8 cellular contexts compared by ENCODE assay signal in the genomic region with DNA sequence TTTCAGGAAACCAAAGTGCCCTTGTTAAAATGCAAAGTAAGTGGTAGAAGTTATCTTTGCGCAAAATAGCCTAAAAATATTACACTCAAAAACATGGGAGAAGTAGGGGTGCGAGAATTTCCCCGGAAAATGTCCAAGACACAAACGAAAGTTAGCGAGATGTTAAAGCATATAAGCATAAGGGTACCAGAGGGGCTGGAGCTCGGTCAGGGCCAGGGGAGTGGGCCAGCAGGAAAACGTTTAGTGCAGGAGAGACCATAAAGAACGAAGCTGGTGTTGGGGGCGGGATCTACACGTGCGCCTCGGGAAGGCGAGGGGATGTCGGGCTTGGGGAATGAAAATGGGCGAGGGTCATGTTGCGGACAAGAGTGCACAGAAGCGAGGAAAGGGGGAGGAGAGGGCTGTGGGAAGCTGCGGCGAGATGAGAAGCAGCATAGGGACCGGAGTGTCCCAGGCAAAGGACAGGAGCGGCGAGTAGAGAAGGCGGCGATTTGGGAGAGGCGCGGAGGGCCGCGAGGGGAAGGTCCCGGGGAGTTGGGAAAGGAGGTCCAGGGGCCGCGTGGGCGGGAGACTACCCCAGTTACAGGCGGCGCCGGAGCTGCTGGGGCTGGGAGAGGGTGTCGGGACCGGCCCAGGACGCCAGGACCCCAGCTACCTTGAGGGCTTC. TPM values are rescaled to one million over a fixed set of nuclear protein-coding genes. Genes with fewer than 3 reads are reported as not detected.
DNase-seq lines count a peak whose midpoint lies in the region; ATAC-seq and TF ChIP-seq lines count a peak whose summit lies in the region.

No MANE protein-coding gene starts in this region.

- H3K4me2 ChIP-seq in MM.1S (ENCODE audit: low read depth, low read length), result peak overlapping the region; percentile 48

- peaks cover 23 to 48% (median 36%) of the 10 kb centered on the region in 4 donors for H3K4me1 Mint-ChIP-seq in CD4-positive, alpha-beta memory T cell
- H3K4me1 Mint-ChIP-seq in activated CD8-positive, alpha-beta T cell treated with anti-CD3 and anti-CD28 coated beads, Interleukin-2, amount 10 ng/mL, durations not matched to agents 7 days and 5 days (ENCODE audit: low read depth), result peaks cover 48% of the 10 kb centered on the region
- H3K4me1 Mint-ChIP-seq in glutamatergic neuron (ENCODE audit: low read depth, unreplicated experiment), result peaks cover 12% of the 10 kb centered on the region

- POLR2A ChIA-PET in CD4-positive, alpha-beta memory T cell (lab: Charles Lee; ENCODE audit: partially characterized antibody), result interaction anchor here (0.6 to 3.0 kb wide), 11 partner anchors 10 to 1525 kb away, joined by 3 to 20 read pairs (median 3); a partner anchor contains a TSS
- POLR2A ChIA-PET in activated CD8-positive, alpha-beta T cell treated with anti-CD3 and anti-CD28 coated beads, Interleukin-2, amount 10 ng/mL, durations not matched to agents 7 days and 5 days (lab: Charles Lee), result interaction anchor here (0.8 to 2.5 kb wide), 4 partner anchors 10 to 58 kb away, joined by 3 to 15 read pairs (median 6); a partner anchor contains a TSS

- H3K27me3 Mint-ChIP-seq in CD4-positive, alpha-beta memory T cell, result no peaks in the 10 kb centered on the region
- H3K27me3 Mint-ChIP-seq in activated CD8-positive, alpha-beta T cell treated with anti-CD3 and anti-CD28 coated beads, Interleukin-2, amount 10 ng/mL, durations not matched to agents 7 days and 5 days (ENCODE audit: low read depth), result no peaks in the 10 kb centered on the region
- peaks cover 6% of the 10 kb centered on the region for H3K27me3 Mint-ChIP-seq in glutamatergic neuron (ENCODE audit: unreplicated experiment)

- H3K27me3 ChIP-seq in CD4-positive, alpha-beta memory T cell (ENCODE audit: insufficient read depth, low read length), result no peaks in the 10 kb centered on the region
- H3K27me3 ChIP-seq in MM.1S (replicated peaks; ENCODE audit: insufficient read depth, low read length) (no peaks in the 10 kb centered on the region), ovary (no peaks in the 10 kb centered on the region)

- H3K4me3 ChIP-seq in CD4-positive, alpha-beta memory T cell (ENCODE audit: low read length in 2 of 2), result peak overlapping the region; percentile 31 to 82
- H3K4me3 ChIP-seq in MM.1S (ENCODE audit: low read length) (peak overlapping the region; percentile 93), ovary (peak overlapping the region; percentile 95)

- intact Hi-C loops in CD4-positive, alpha-beta memory T cell (cut with micrococcal nuclease), result loop anchor here (2.0 to 5.0 kb wide), 2 partner anchors 206 to 403 kb away; a partner anchor contains a TSS
- intact Hi-C loops in ovary (cut with DNase I), result no loop called here

- peak overlapping the region; percentile 82 for H2AFZ ChIP-seq in MM.1S (ENCODE audit: low read length)

- TF ChIP-seq EP300 in ovary (IDR thresholded peaks at IDR 0.05), result no peak

- peaks cover 18% of the 10 kb centered on the region for H3K36me3 ChIP-seq in CD4-positive, alpha-beta memory T cell (ENCODE audit: insufficient read depth, low read length)
- H3K36me3 ChIP-seq in MM.1S (replicated peaks; ENCODE audit: insufficient read depth, low read length), result peaks cover 4% of the 10 kb centered on the region; the same call in 1 of the 2 replicates
- H3K36me3 ChIP-seq in ovary, result no peaks in the 10 kb centered on the region

- peaks cover 33% of the 10 kb centered on the region for H3K4me1 ChIP-seq in CD4-positive, alpha-beta memory T cell (ENCODE audit: insufficient read depth, low read length)
- H3K4me1 ChIP-seq in MM.1S (ENCODE audit: low read length) (peaks cover 8% of the 10 kb centered on the region), ovary (ENCODE audit: insufficient read depth) (peaks cover 6% of the 10 kb centered on the region)

- H3K9me3 ChIP-seq in CD4-positive, alpha-beta memory T cell (ENCODE audit: control insufficient read depth in 1 of 2, low read length in 2 of 2), result no peaks in the 10 kb centered on the region
- H3K9me3 ChIP-seq in MM.1S (replicated peaks; ENCODE audit: insufficient read depth, low read length), result no peaks in the 10 kb centered on the region
- H3K9me3 ChIP-seq in ovary, result no peaks in the 10 kb centered on the region

- ATAC-seq in GM21447 (IDR thresholded peaks at IDR 0.05; ENCODE audit: unreplicated experiment) (peak; percentile 26), GM19452 (IDR thresholded peaks at IDR 0.05; ENCODE audit: unreplicated experiment) (no peak)
- no peak for ATAC-seq in activated CD8-positive, alpha-beta T cell treated with anti-CD3 and anti-CD28 coated beads, Interleukin-2, amount 10 ng/mL, durations not matched to agents 7 days and 5 days

- DNase-seq in CD4-positive, alpha-beta memory T cell, result no peak
- DNase-seq in MM.1S (no peak), glutamatergic neuron (peak; percentile 52), ovary (peak in 1 of 5 donors; percentile 23), NCI-H1048 (lab: John Stamatoyannopoulos, UW) (no peak)
- no peak for DNase-seq in activated CD8-positive, alpha-beta T cell treated with anti-CD3 and anti-CD28 coated beads, Interleukin-2, amount 10 ng/mL, durations not matched to agents 7 days and 5 days

- H3K9ac ChIP-seq in MM.1S (ENCODE audit: low read length), result peak overlapping the region; percentile 69

- peaks cover 74% of the 10 kb centered on the region for H3K79me2 ChIP-seq in MM.1S (ENCODE audit: low read length)

- peak overlapping the region; percentile 93 to 99 (median 98) for H3K4me3 Mint-ChIP-seq in CD4-positive, alpha-beta memory T cell
- peak overlapping the region; percentile 97 for H3K4me3 Mint-ChIP-seq in activated CD8-positive, alpha-beta T cell treated with anti-CD3 and anti-CD28 coated beads, Interleukin-2, amount 10 ng/mL, durations not matched to agents 7 days and 5 days
- peak overlapping the region; percentile 98 for H3K4me3 Mint-ChIP-seq in glutamatergic neuron (ENCODE audit: unreplicated experiment)

- no peaks in the 10 kb centered on the region for H3K9me2 ChIP-seq in MM.1S (replicated peaks; ENCODE audit: insufficient read depth, low read length)

- peak overlapping the region; percentile 79 for H3K27ac ChIP-seq in CD4-positive, alpha-beta memory T cell (ENCODE audit: low read depth, low read length)
- peak overlapping the region; percentile 9; the same call in 1 of the 2 replicates for H3K27ac ChIP-seq in MM.1S (ENCODE audit: low read length)
- no peak overlapping the region for H3K27ac ChIP-seq in ovary

- WGBS in ovary, 3 donors, result 0 to 1% (median 1%) methylated on average over 38 of the region's 38 CpGs

- H3K36me3 Mint-ChIP-seq in CD4-positive, alpha-beta memory T cell, result peaks cover 13 to 40% of the 10 kb centered on the region in 2 donors
- peaks cover 55% of the 10 kb centered on the region for H3K36me3 Mint-ChIP-seq in activated CD8-positive, alpha-beta T cell treated with anti-CD3 and anti-CD28 coated beads, Interleukin-2, amount 10 ng/mL, durations not matched to agents 7 days and 5 days (ENCODE audit: low read depth)
- no peaks in the 10 kb centered on the region for H3K36me3 Mint-ChIP-seq in glutamatergic neuron (ENCODE audit: unreplicated experiment)

- H3K27ac Mint-ChIP-seq in CD4-positive, alpha-beta memory T cell, result peak overlapping the region; percentile 77 to 96 (median 87)
- H3K27ac Mint-ChIP-seq in activated CD8-positive, alpha-beta T cell treated with anti-CD3 and anti-CD28 coated beads, Interleukin-2, amount 10 ng/mL, durations not matched to agents 7 days and 5 days, result peak overlapping the region; percentile 89
- H3K27ac Mint-ChIP-seq in glutamatergic neuron (ENCODE audit: unreplicated experiment), result peak overlapping the region; percentile 63

- H4K20me1 ChIP-seq in MM.1S (ENCODE audit: insufficient read depth, low read length), result no peaks in the 10 kb centered on the region

- CTCF ChIA-PET in CD4-positive, alpha-beta memory T cell (lab: Charles Lee; ENCODE audit: partially characterized antibody), result interaction anchor here (0.6 to 0.7 kb wide), 2 partner anchors 9 to 177 kb away, joined by 3 read pairs; no protein-coding TSS in a partner anchor
- CTCF ChIA-PET in activated CD8-positive, alpha-beta T cell treated with anti-CD3 and anti-CD28 coated beads, Interleukin-2, amount 10 ng/mL, durations not matched to agents 7 days and 5 days (lab: Charles Lee), result interaction anchor here (1.2 to 1.5 kb wide), 3 partner anchors 10 to 69 kb away, joined by 3 to 5 read pairs (median 4); no protein-coding TSS in a partner anchor

- no peaks in the 10 kb centered on the region for H3K9me3 Mint-ChIP-seq in CD4-positive, alpha-beta memory T cell
- H3K9me3 Mint-ChIP-seq in activated CD8-positive, alpha-beta T cell treated with anti-CD3 and anti-CD28 coated beads, Interleukin-2, amount 10 ng/mL, durations not matched to agents 7 days and 5 days (ENCODE audit: insufficient read depth), result no peaks in the 10 kb centered on the region
- H3K9me3 Mint-ChIP-seq in glutamatergic neuron (ENCODE audit: unreplicated experiment), result peaks cover 4% of the 10 kb centered on the region

- TF ChIP-seq POLR2A in ovary (IDR thresholded peaks at IDR 0.05), result no peak

- TF ChIP-seq CTCF in MM.1S (IDR thresholded peaks at IDR 0.05; ENCODE audit: low read length) (no peak), glutamatergic neuron (IDR thresholded peaks at IDR 0.05; ENCODE audit: partially characterized antibody, unreplicated experiment) (no peak), ovary (IDR thresholded peaks at IDR 0.05) (no peak)

- H3F3A ChIP-seq in MM.1S (ENCODE audit: insufficient read depth, low read length), result peaks cover 10% of the 10 kb centered on the region

RNA-seq across cellular contexts. Expression of a gene that starts 0.6 kb away (rescaled TPM):
- total RNA-seq in CD4-positive, alpha-beta memory T cell, result 10 to 100 TPM; 42.2 to 43.4 TPM
- 10 to 100 TPM in 1 of 2 donors, 1 to 10 TPM in 1; 5.2 to 10.7 TPM for polyA plus RNA-seq in CD4-positive, alpha-beta memory T cell
- 10 to 100 TPM; 57.6 to 62.1 TPM for total RNA-seq in activated CD8-positive, alpha-beta T cell treated with anti-CD3 and anti-CD28 coated beads, Interleukin-2, amount 10 ng/mL, durations not matched to agents 7 days and 5 days
- total RNA-seq in glutamatergic neuron (ENCODE audit: unreplicated experiment) (52.7 TPM), ovary (10 to 100 TPM in 6 of 7 donors, 1 to 10 TPM in 1; 9.8 to 41.8 (median 27.6) TPM)
- 10 to 100 TPM in 1 of 2 donors, 1 to 10 TPM in 1; 6.8 to 24.5 TPM for polyA plus RNA-seq in ovary

RNA-seq across cellular contexts. Expression of a gene that starts 0.7 kb away (rescaled TPM):
- total RNA-seq in CD4-positive, alpha-beta memory T cell, result 10 to 100 TPM; 27.1 to 31.9 TPM
- 10 to 100 TPM in 1 of 2 donors, 1 to 10 TPM in 1; 8.2 to 23.2 TPM for polyA plus RNA-seq in CD4-positive, alpha-beta memory T cell
- 10 to 100 TPM; 73.1 to 75.2 TPM for total RNA-seq in activated CD8-positive, alpha-beta T cell treated with anti-CD3 and anti-CD28 coated beads, Interleukin-2, amount 10 ng/mL, durations not matched to agents 7 days and 5 days
- total RNA-seq in glutamatergic neuron (ENCODE audit: unreplicated experiment) (20.2 TPM), ovary (10 to 100 TPM in 3 of 7 donors, 1 to 10 TPM in 4; 4.6 to 14.1 (median 8.6) TPM)
- 10 to 100 TPM in 1 of 2 donors, 1 to 10 TPM in 1; 5.2 to 15.5 TPM for polyA plus RNA-seq in ovary

RNA-seq across cellular contexts. Expression of a gene that starts 53.8 kb away (rescaled TPM):
- total RNA-seq in CD4-positive, alpha-beta memory T cell, result 10 to 100 TPM; 82.3 to 85.0 TPM
- 1 to 10 TPM in 1 of 2 donors, under 1 TPM in 1; 0.83 to 3.7 TPM for polyA plus RNA-seq in CD4-positive, alpha-beta memory T cell
- 10 to 100 TPM; 94.3 to 99.4 TPM for total RNA-seq in activated CD8-positive, alpha-beta T cell treated with anti-CD3 and anti-CD28 coated beads, Interleukin-2, amount 10 ng/mL, durations not matched to agents 7 days and 5 days
- total RNA-seq in glutamatergic neuron (ENCODE audit: unreplicated experiment), result 114 TPM
- total RNA-seq in ovary, result 10 to 100 TPM; 24.9 to 60.4 (median 36.5) TPM
- polyA plus RNA-seq in ovary, result 10 to 100 TPM; 28.8 to 31.9 TPM

RNA-seq across cellular contexts. Expression of a gene that starts 58.3 kb away (rescaled TPM):
- total RNA-seq in CD4-positive, alpha-beta memory T cell, result 10 to 100 TPM; 42.5 to 47.7 TPM
- polyA plus RNA-seq in CD4-positive, alpha-beta memory T cell, result 10 to 100 TPM; 14.4 to 21.9 TPM
- total RNA-seq in activated CD8-positive, alpha-beta T cell treated with anti-CD3 and anti-CD28 coated beads, Interleukin-2, amount 10 ng/mL, durations not matched to agents 7 days and 5 days, result 10 to 100 TPM; 34.7 to 35.4 TPM
- total RNA-seq in glutamatergic neuron (ENCODE audit: unreplicated experiment), result 18.9 TPM
- total RNA-seq in ovary, result 10 to 100 TPM; 18.1 to 48.6 (median 32.0) TPM
- 10 to 100 TPM; 29.3 to 33.7 TPM for polyA plus RNA-seq in ovary

RNA-seq across cellular contexts. Expression of a gene that starts 58.5 kb away (rescaled TPM):
- total RNA-seq in CD4-positive, alpha-beta memory T cell, result 10 to 100 TPM; 74.8 to 82.9 TPM
- polyA plus RNA-seq in CD4-positive, alpha-beta memory T cell, result 10 to 100 TPM; 82.2 to 94.7 TPM
- total RNA-seq in activated CD8-positive, alpha-beta T cell treated with anti-CD3 and anti-CD28 coated beads, Interleukin-2, amount 10 ng/mL, durations not matched to agents 7 days and 5 days, result 10 to 100 TPM; 55.6 to 59.0 TPM
- total RNA-seq in glutamatergic neuron (ENCODE audit: unreplicated experiment) (198 TPM), ovary (10 to 100 TPM; 47.0 to 81.8 (median 71.4) TPM)
- polyA plus RNA-seq in ovary, result 100 to 1,000 TPM; 107 to 143 TPM

Comparison
In these comparisons a context has a peak if more than half of its experiments do, and no peak if none do; other contexts are left out.
1. H3K27ac ChIP-seq: peak in CD4-positive, alpha-beta memory T cell (single experiment) and MM.1S (single experiment); none in ovary (0 of 2).
2. Peak in every context shown above with its lines, with median percentiles within 50 percentile points of each other: H3K4me3 ChIP-seq, H3K27ac Mint-ChIP-seq and H3K4me3 Mint-ChIP-seq.